27 cellular contexts compared by ENCODE assay signal in the genomic region with DNA sequence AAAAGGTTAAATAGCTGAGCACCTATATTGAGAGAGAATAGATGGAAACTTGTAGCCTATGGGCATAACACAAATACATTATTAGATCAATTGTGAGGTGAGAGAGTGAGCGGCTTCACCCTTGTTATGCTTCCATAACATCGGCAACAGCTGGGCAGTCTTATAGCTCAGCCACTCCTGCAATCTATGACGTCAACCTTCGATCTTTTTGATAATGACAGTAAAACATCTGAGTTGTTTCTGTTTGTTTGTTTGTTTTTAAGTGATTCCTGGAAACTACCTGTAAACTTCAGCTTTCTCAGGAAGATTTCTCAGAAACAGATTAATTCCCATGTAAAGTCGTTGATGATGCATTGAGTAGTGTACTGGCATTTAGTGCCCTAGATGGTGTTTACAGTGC.
"Had no signal": no experiment of that assay in that cellular context is flagged by ENCODE, and none has a peak within 500 bp of the region (broad histone marks: within the 10 kb centered on the region; RNA-seq: fewer than 3 reads in every experiment).

No MANE protein-coding gene starts in this region.

- H3K4me2 ChIP-seq: hepatocyte had no signal

- H3K9me3 ChIP-seq: adrenal gland, body of pancreas, esophagus squamous epithelium had no signal

- DNase-seq: activated CD4-positive, alpha-beta memory T cell treated with anti-CD3 and anti-CD28 coated beads, Interleukin-2, amount 10 ng/mL, durations not matched to agents 7 days and 5 days; activated CD4-positive, alpha-beta T cell treated with anti-CD3 and anti-CD28 coated beads for 1 hour; activated CD4-positive, alpha-beta T cell treated with anti-CD3 and anti-CD28 coated beads for 4 hours; activated CD4-positive, alpha-beta T cell treated with anti-CD3 and anti-CD28 coated beads, Interleukin-2, amount 10 ng/mL, durations not matched to agents 7 days and 5 days; activated CD4-positive, alpha-beta T cell treated with anti-CD3 and anti-CD28 coated beads, Interleukin-2, amount 50 U/mL, for 4 hours; activated CD4-positive, CD25-positive, alpha-beta regulatory T cell; activated CD8-positive, alpha-beta memory T cell treated with anti-CD3 and anti-CD28 coated beads, Interleukin-2, amount 50 U/mL, for 48 hours; activated gamma-delta T cell; activated naive CD4-positive, alpha-beta T cell; activated naive CD4-positive, alpha-beta T cell treated with anti-CD3 and anti-CD28 coated beads, Interleukin-2, amount 10 ng/mL, durations not matched to agents 7 days and 5 days; activated T-cell treated with anti-CD3 and anti-CD28 coated beads for 4 hours; activated T-cell treated with anti-CD3 and anti-CD28 coated beads, Interleukin-2, amount 50 U/mL, for 24 hours; adrenal gland; amygdala; aorta; body of pancreas; caudate nucleus; effector CD8-positive, alpha-beta T cell; esophagus squamous epithelium; foreskin melanocyte; heart right ventricle had no signal

- H3K4me3 ChIP-seq: adrenal gland, body of pancreas, esophagus squamous epithelium, gastroesophageal sphincter, heart right ventricle, hepatocyte had no signal

- H2AFZ ChIP-seq: hepatocyte had no signal

- H3K27ac ChIP-seq: adrenal gland, body of pancreas, epithelial cell of prostate, esophagus squamous epithelium, gastroesophageal sphincter, heart right ventricle, hepatocyte had no signal

- H3K27me3 ChIP-seq: adrenal gland, body of pancreas, esophagus squamous epithelium, gastroesophageal sphincter, heart right ventricle, hepatocyte had no signal

- FAIRE-seq: colon, endometrium, endothelial cell of umbilical vein had no signal

- ATAC-seq: body of pancreas, gastroesophageal sphincter, heart right ventricle had no signal

- H3K36me3 ChIP-seq: adrenal gland, esophagus squamous epithelium, gastroesophageal sphincter, heart right ventricle had no signal

- H3K4me1 ChIP-seq: adrenal gland, body of pancreas, esophagus squamous epithelium, gastroesophageal sphincter, heart right ventricle had no signal

- H3K79me2 ChIP-seq: hepatocyte had no signal
